Comparison of ENCODE assay signal across 3 cellular contexts in the genomic region with DNA sequence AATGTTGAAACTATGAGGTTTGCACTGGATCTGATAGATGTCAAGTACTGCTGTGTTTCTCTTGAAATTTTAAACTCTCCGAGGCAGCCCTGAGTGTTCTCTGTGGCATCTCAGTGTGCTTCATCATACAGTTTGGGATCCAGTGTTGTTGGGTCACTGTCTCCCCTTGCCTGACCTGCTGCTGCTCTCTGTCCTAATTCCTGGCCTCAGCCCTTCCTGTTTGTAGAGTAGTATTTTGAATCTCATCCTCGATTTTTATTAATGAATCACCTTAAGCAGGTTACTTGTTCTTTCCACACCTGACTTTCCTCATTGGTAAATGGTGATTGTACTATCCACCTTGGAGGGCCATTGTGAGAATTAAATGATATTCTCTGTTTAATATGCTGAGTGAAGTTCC.
"Had no signal": no experiment of that assay in that cellular context is flagged by ENCODE, and none has a peak within 500 bp of the region (broad histone marks: within the 10 kb centered on the region; RNA-seq: fewer than 3 reads in every experiment).

No MANE protein-coding gene starts in this region.

- ATAC-seq: GM12878 had no signal

- H3K4me3 ChIP-seq: GM12878 had no signal

- DNase-seq: GDM1, GF-D8 had no signal
